8 cellular contexts compared by ENCODE assay signal in genomic region chr6:18400831-18401446, GRCh38. TPM values are rescaled to one million over a fixed set of nuclear protein-coding genes. Genes with fewer than 3 reads are reported as not detected.
DNase-seq lines count a peak whose midpoint lies in the region; ATAC-seq lines count a peak whose summit lies in the region.

No MANE protein-coding gene starts in this region.

- peaks cover 9% of the 10 kb centered on the region for H3K36me3 Mint-ChIP-seq in activated CD8-positive, alpha-beta memory T cell treated with anti-CD3 and anti-CD28 coated beads, Interleukin-2, amount 10 ng/mL, durations not matched to agents 7 days and 5 days

- no peak for DNase-seq in activated CD8-positive, alpha-beta memory T cell treated with anti-CD3 and anti-CD28 coated beads, Interleukin-2, amount 10 ng/mL, durations not matched to agents 7 days and 5 days
- DNase-seq in activated CD8-positive, alpha-beta memory T cell treated with anti-CD3 and anti-CD28 coated beads for 24 hours = no peak
- peak; percentile 80 for DNase-seq in SKM-1 treated with dmso at 0.1 percent for 144 hours (lab: John Stamatoyannopoulos, UW; ENCODE audit: unreplicated experiment)
- DNase-seq in medulla oblongata (ENCODE audit: extremely low spot score) = peak; percentile 40
- no peak for DNase-seq in head of caudate nucleus
- no peak for DNase-seq in DMS79 (lab: John Stamatoyannopoulos, UW)
- no peak for DNase-seq in NCI-H524 treated with DMSO at 0.1 percent for 48 hours (lab: John Stamatoyannopoulos, UW)

- intact Hi-C loops in head of caudate nucleus (cut with DNase I) = no loop called here

- CTCF ChIA-PET in activated CD8-positive, alpha-beta memory T cell treated with anti-CD3 and anti-CD28 coated beads, Interleukin-2, amount 10 ng/mL, durations not matched to agents 7 days and 5 days (lab: Charles Lee) = no interaction called here

- peak; percentile 20 for ATAC-seq in activated CD8-positive, alpha-beta memory T cell treated with anti-CD3 and anti-CD28 coated beads, Interleukin-2, amount 10 ng/mL, durations not matched to agents 7 days and 5 days
- peak; percentile 87 for ATAC-seq in HG02981 (IDR thresholded peaks at IDR 0.05; ENCODE audit: unreplicated experiment)

- H3K27ac Mint-ChIP-seq in activated CD8-positive, alpha-beta memory T cell treated with anti-CD3 and anti-CD28 coated beads, Interleukin-2, amount 10 ng/mL, durations not matched to agents 7 days and 5 days = peak overlapping the region; percentile 8

- no peaks in the 10 kb centered on the region for H3K27me3 Mint-ChIP-seq in activated CD8-positive, alpha-beta memory T cell treated with anti-CD3 and anti-CD28 coated beads, Interleukin-2, amount 10 ng/mL, durations not matched to agents 7 days and 5 days

- H3K4me3 Mint-ChIP-seq in activated CD8-positive, alpha-beta memory T cell treated with anti-CD3 and anti-CD28 coated beads, Interleukin-2, amount 10 ng/mL, durations not matched to agents 7 days and 5 days = no peak overlapping the region

- H3K9me3 Mint-ChIP-seq in activated CD8-positive, alpha-beta memory T cell treated with anti-CD3 and anti-CD28 coated beads, Interleukin-2, amount 10 ng/mL, durations not matched to agents 7 days and 5 days (ENCODE audit: low read depth) = no peaks in the 10 kb centered on the region

- peaks cover 11% of the 10 kb centered on the region for H3K4me1 Mint-ChIP-seq in activated CD8-positive, alpha-beta memory T cell treated with anti-CD3 and anti-CD28 coated beads, Interleukin-2, amount 10 ng/mL, durations not matched to agents 7 days and 5 days

RNA-seq across cellular contexts. Expression of gene RNF144B, which starts 13.8 kb away (rescaled TPM):
- 1 to 10 TPM in 1 of 2 experiments, under 1 TPM in 1; 0.23 to 1.6 TPM for total RNA-seq in activated CD8-positive, alpha-beta memory T cell treated with anti-CD3 and anti-CD28 coated beads, Interleukin-2, amount 10 ng/mL, durations not matched to agents 7 days and 5 days

Comparison
In these comparisons a context has a peak if more than half of its experiments do, and no peak if none do; other contexts are left out.
1. DNase-seq: peak in SKM-1 treated with dmso at 0.1 percent for 144 hours (single experiment) and medulla oblongata (single experiment); none in activated CD8-positive, alpha-beta memory T cell treated with anti-CD3 and anti-CD28 coated beads, Interleukin-2, amount 10 ng/mL, durations not matched to agents 7 days and 5 days (single experiment), activated CD8-positive, alpha-beta memory T cell treated with anti-CD3 and anti-CD28 coated beads for 24 hours (single experiment), head of caudate nucleus (0 of 42), DMS79 (single experiment) and NCI-H524 treated with DMSO at 0.1 percent for 48 hours (single experiment).